20 cellular contexts compared by ENCODE assay signal in the genomic region with DNA sequence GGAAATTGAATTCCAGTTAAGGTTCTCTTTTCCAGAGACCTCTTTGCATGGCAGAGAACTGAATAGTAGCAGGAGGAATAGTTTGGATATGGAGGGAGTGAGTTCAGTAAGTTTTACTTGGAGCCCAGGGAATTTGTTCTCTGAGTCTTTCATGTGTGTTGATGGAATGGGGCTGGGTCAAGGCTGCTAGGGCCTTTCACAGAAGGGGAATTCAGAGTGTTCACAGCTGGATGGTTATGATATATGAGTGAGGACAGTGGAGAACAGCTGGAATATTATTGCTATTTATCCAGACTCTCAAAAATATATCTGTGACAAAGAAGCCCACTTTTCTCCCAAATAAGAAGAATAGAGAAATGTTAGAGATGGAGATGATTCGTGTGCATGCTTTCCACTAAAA.
"Had no signal": no experiment of that assay in that cellular context is flagged by ENCODE, and none has a peak within 500 bp of the region (broad histone marks: within the 10 kb centered on the region; RNA-seq: fewer than 3 reads in every experiment).

No MANE protein-coding gene starts in this region.

- H3K9ac ChIP-seq: SK-N-SH had no signal

- H3K9me3 ChIP-seq: SK-N-SH had no signal

- H3K27ac ChIP-seq: RWPE1 had no signal

- H3K4me2 ChIP-seq: SK-N-SH had no signal

- DNase-seq: IMR-90, Karpas-422, KG1, MM.1S, NCI-H1092 treated with DMSO at 0.1 percent for 48 hours, NCI-H146, NCI-H1694 treated with DMSO at 0.1 percent for 48 hours, NCI-H1930, NCI-H2081, NCI-H2171, NCI-H226, NCI-H446, NCI-H510A, NCI-H524 treated with DMSO at 0.1 percent for 48 hours, NCI-H774, SHP77, SK-N-SH, SW 1271 had no signal

- ATAC-seq: HepG2 had no signal
